Comparison of ENCODE assay signal across 9 cellular contexts in genomic region chr5:109406719-109407118, GRCh38. TPM values are rescaled to one million over a fixed set of nuclear protein-coding genes. Genes with fewer than 3 reads are reported as not detected.
DNase-seq lines count a peak whose midpoint lies in the region; ATAC-seq and TF ChIP-seq lines count a peak whose summit lies in the region.
"Had no signal": no experiment of that assay in that cellular context is flagged by ENCODE, and none has a peak within 500 bp of the region (broad histone marks: within the 10 kb centered on the region; RNA-seq: fewer than 3 reads in every experiment).

No MANE protein-coding gene starts in this region.

- H3K27ac Mint-ChIP-seq in CD4-positive, CD25-positive, alpha-beta regulatory T cell: peak overlapping the region; percentile 1 to 76 (median 7)
- H3K27ac Mint-ChIP-seq in central memory CD8-positive, alpha-beta T cell (ENCODE audit: low read depth): no peak overlapping the region
- H3K27ac Mint-ChIP-seq in neural crest cell (ENCODE audit: unreplicated experiment): no peak overlapping the region

- H3K79me2 ChIP-seq in MM.1S (ENCODE audit: low read length): peaks cover 71% of the 10 kb centered on the region

- H3K4me2 ChIP-seq in MM.1S (ENCODE audit: low read depth, low read length): peak overlapping the region; percentile 78; the same call in 1 of the 2 replicates

- peaks cover 21% of the 10 kb centered on the region for H3F3A ChIP-seq in MM.1S (ENCODE audit: insufficient read depth, low read length)

- H3K27ac ChIP-seq in CD4-positive, CD25-positive, alpha-beta regulatory T cell (ENCODE audit: insufficient read depth, low read length, poor library complexity, severe bottlenecking): no peak overlapping the region
- H3K27ac ChIP-seq in MM.1S (ENCODE audit: low read length): no peak overlapping the region

- no peaks in the 10 kb centered on the region for H3K9me3 ChIP-seq in CD4-positive, CD25-positive, alpha-beta regulatory T cell (ENCODE audit: control insufficient read depth in 2 of 2, low read length in 2 of 2)
- H3K9me3 ChIP-seq in MM.1S (replicated peaks; ENCODE audit: insufficient read depth, low read length): no peaks in the 10 kb centered on the region

- no peaks in the 10 kb centered on the region for H3K9me2 ChIP-seq in MM.1S (replicated peaks; ENCODE audit: insufficient read depth, low read length)

- H3K4me1 ChIP-seq in CD4-positive, CD25-positive, alpha-beta regulatory T cell (ENCODE audit: control insufficient read depth, insufficient read depth, low read length, poor library complexity, severe bottlenecking): peaks cover 57% of the 10 kb centered on the region
- peaks cover 10% of the 10 kb centered on the region for H3K4me1 ChIP-seq in MM.1S (ENCODE audit: low read length)

- H3K27me3 Mint-ChIP-seq in CD4-positive, CD25-positive, alpha-beta regulatory T cell: no peaks in the 10 kb centered on the region
- no peaks in the 10 kb centered on the region for H3K27me3 Mint-ChIP-seq in central memory CD8-positive, alpha-beta T cell
- H3K27me3 Mint-ChIP-seq in neural crest cell (ENCODE audit: low read depth): no peaks in the 10 kb centered on the region

- no peak overlapping the region for H2AFZ ChIP-seq in MM.1S (ENCODE audit: low read length)

- TF ChIP-seq CTCF in MM.1S (IDR thresholded peaks at IDR 0.05; ENCODE audit: low read length) (no peak), neural crest cell (conservative IDR thresholded peaks at IDR 0.05) (no peak)

- peaks cover 3% of the 10 kb centered on the region; the same call in 1 of the 2 replicates for H4K20me1 ChIP-seq in MM.1S (ENCODE audit: insufficient read depth, low read length)

- H3K4me1 Mint-ChIP-seq in CD4-positive, CD25-positive, alpha-beta regulatory T cell: peaks cover 44 to 73% (median 61%) of the 10 kb centered on the region in 4 donors
- H3K4me1 Mint-ChIP-seq in central memory CD8-positive, alpha-beta T cell: peaks cover 59% of the 10 kb centered on the region
- peaks cover 43% of the 10 kb centered on the region for H3K4me1 Mint-ChIP-seq in neural crest cell

- no peak for DNase-seq in CD4-positive, CD25-positive, alpha-beta regulatory T cell
- DNase-seq in MM.1S (no peak), neural crest cell (ENCODE audit: low read depth, low spot score) (no peak), SIG-M5 (lab: John Stamatoyannopoulos, UW) (no peak), Kasumi-1 (lab: John Stamatoyannopoulos, UW) (no peak)
- DNase-seq in central memory CD8-positive, alpha-beta T cell (ENCODE audit: low spot score in 2 of 2): no peak
- no peak for DNase-seq in activated CD4-positive, CD25-positive, alpha-beta regulatory T cell (lab: John Stamatoyannopoulos, UW)
- DNase-seq: activated CD4-positive, alpha-beta T cell treated with anti-CD3 and anti-CD28 coated beads for 48 hours had no signal

- H3K9me3 Mint-ChIP-seq in CD4-positive, CD25-positive, alpha-beta regulatory T cell: peaks cover 0 to 4% (median 0%) of the 10 kb centered on the region in 7 donors
- no peaks in the 10 kb centered on the region for H3K9me3 Mint-ChIP-seq in central memory CD8-positive, alpha-beta T cell
- H3K9me3 Mint-ChIP-seq in neural crest cell: no peaks in the 10 kb centered on the region

- peaks cover 18% of the 10 kb centered on the region for H3K36me3 Mint-ChIP-seq in CD4-positive, CD25-positive, alpha-beta regulatory T cell
- H3K36me3 Mint-ChIP-seq in central memory CD8-positive, alpha-beta T cell (ENCODE audit: insufficient read depth): peaks cover 23% of the 10 kb centered on the region
- peaks cover 4% of the 10 kb centered on the region for H3K36me3 Mint-ChIP-seq in neural crest cell (ENCODE audit: low read depth)

- no peaks in the 10 kb centered on the region for H3K36me3 ChIP-seq in CD4-positive, CD25-positive, alpha-beta regulatory T cell (ENCODE audit: control insufficient read depth, insufficient read depth, low read length)
- H3K36me3 ChIP-seq in MM.1S (replicated peaks; ENCODE audit: insufficient read depth, low read length): no peaks in the 10 kb centered on the region

- H3K4me3 Mint-ChIP-seq in CD4-positive, CD25-positive, alpha-beta regulatory T cell: peak overlapping the region; percentile 47 to 98 (median 70)
- peak overlapping the region; percentile 48 for H3K4me3 Mint-ChIP-seq in central memory CD8-positive, alpha-beta T cell
- H3K4me3 Mint-ChIP-seq in neural crest cell: peak overlapping the region; percentile 28

- H3K4me3 ChIP-seq in CD4-positive, CD25-positive, alpha-beta regulatory T cell (ENCODE audit: low read depth, low read length): peak overlapping the region; percentile 95
- H3K4me3 ChIP-seq in MM.1S (ENCODE audit: low read length): no peak overlapping the region

- no peaks in the 10 kb centered on the region for H3K27me3 ChIP-seq in CD4-positive, CD25-positive, alpha-beta regulatory T cell (ENCODE audit: control insufficient read depth, insufficient read depth, low read length)
- H3K27me3 ChIP-seq in MM.1S (replicated peaks; ENCODE audit: insufficient read depth, low read length): no peaks in the 10 kb centered on the region

- H3K9ac ChIP-seq in MM.1S (ENCODE audit: low read length): no peak overlapping the region

- ATAC-seq in CD4-positive, CD25-positive, alpha-beta regulatory T cell (ENCODE audit: low read depth in 2 of 2): no peak
- no peak for ATAC-seq in central memory CD8-positive, alpha-beta T cell (replicated peaks; ENCODE audit: extremely low read depth, poor library complexity, severe bottlenecking)
- no peak for ATAC-seq in HG03039 (IDR thresholded peaks at IDR 0.05; ENCODE audit: unreplicated experiment)

RNA-seq across cellular contexts. Expression of gene PJA2, which starts 3.1 kb away (rescaled TPM):
- 73.7 TPM for total RNA-seq in CD4-positive, CD25-positive, alpha-beta regulatory T cell
- polyA plus RNA-seq in CD4-positive, CD25-positive, alpha-beta regulatory T cell: 10 to 100 TPM; 56.5 to 65.7 (median 60.6) TPM
- 51.2 TPM in 2 replicates for total RNA-seq in neural crest cell

Comparison
In these comparisons a context has a peak if more than half of its experiments do, and no peak if none do; other contexts are left out.
1. H3K27ac Mint-ChIP-seq: peak in CD4-positive, CD25-positive, alpha-beta regulatory T cell (3 of 3); none in central memory CD8-positive, alpha-beta T cell (single experiment) and neural crest cell (single experiment).
2. Peak in every context shown above with its lines, with median percentiles within 50 percentile points of each other: H3K4me3 Mint-ChIP-seq.